Comparison of ENCODE assay signal across 7 cellular contexts in the genomic region with DNA sequence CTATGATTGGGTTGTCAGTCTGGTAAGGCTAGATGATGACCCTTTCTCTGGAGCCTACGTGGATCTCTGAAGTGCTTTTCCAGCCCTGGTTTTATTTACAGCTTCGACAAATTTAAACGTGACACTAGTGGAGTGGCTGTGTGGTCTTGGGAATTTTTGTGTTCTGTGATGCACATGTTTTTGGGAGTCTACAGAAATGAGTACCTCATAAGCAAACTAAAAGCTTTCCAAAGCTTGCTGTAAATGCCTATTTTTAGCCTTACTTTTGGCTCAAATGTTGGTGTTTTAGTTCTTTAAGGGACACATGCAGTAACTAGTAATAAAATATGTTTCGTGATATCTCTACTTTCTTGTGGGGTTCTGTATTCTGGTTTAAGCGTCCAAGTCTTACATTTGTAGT. TPM values are rescaled to one million over a fixed set of nuclear protein-coding genes. Genes with fewer than 3 reads are reported as not detected.
A peak's percentile ranks its signal among the peaks of the same experiment; 100 is the strongest.
DNase-seq lines count a peak whose midpoint lies in the region; TF ChIP-seq lines count a peak whose summit lies in the region.

No MANE protein-coding gene starts in this region.

- H3K4me3 ChIP-seq in H7 (ENCODE audit: insufficient read depth, low read depth, low read length) (peak overlapping the region; percentile 24; the same call in 1 of the 2 replicates), WI38 (ENCODE audit: low read depth, low read length) (peak overlapping the region; percentile 31), fibroblast of the aortic adventitia (ENCODE audit: low read depth, low read length) (peak overlapping the region; percentile 57), skin epidermis (peak overlapping the region in 2 of 7 experiments; percentile 98 to 99)

- no peaks in the 10 kb centered on the region for H3K27me3 ChIP-seq in H7 (ENCODE audit: control insufficient read depth, insufficient read depth, low read length)

- TF ChIP-seq CTCF in WI38 (IDR thresholded peaks at IDR 0.05; ENCODE audit: low read depth, low read length), result no peak
- no peak for TF ChIP-seq CTCF in fibroblast of the aortic adventitia (IDR thresholded peaks at IDR 0.05; ENCODE audit: insufficient read depth, low read length)

- DNase-seq in H7, result no peak
- peak; percentile 61 for DNase-seq in fibroblast of the aortic adventitia (ENCODE audit: low read depth)
- no peak for DNase-seq in C1 segment of cervical spinal cord (lab: John Stamatoyannopoulos, UW)
- no peak for DNase-seq in activated CD4-positive, CD25-positive, alpha-beta regulatory T cell (lab: John Stamatoyannopoulos, UW)
- no peak for DNase-seq in NCI-H226

- 0 out of 2 replicates have a peak, but pooled peaks cover 2% of the 10 kb centered on the region for H3K36me3 ChIP-seq in H7 (replicated peaks; ENCODE audit: control insufficient read depth, insufficient read depth, low read length)

- H3K27ac ChIP-seq in skin epidermis, result peak overlapping the region in 12 of 21 experiments; percentile 16 to 99 (median 72)

RNA-seq across cellular contexts. Expression of a gene that starts 3.3 kb away (rescaled TPM):
- 134 and 136 TPM in 2 replicates for total RNA-seq in H7 (2014; rRNA removed; shearing (Covaris generic))
- 66.8 and 114 TPM in 2 replicates for total RNA-seq in fibroblast of the aortic adventitia (ENCODE audit: low replicate concordance)
